ENCODE assay signal across 25 cellular contexts in the genomic region with DNA sequence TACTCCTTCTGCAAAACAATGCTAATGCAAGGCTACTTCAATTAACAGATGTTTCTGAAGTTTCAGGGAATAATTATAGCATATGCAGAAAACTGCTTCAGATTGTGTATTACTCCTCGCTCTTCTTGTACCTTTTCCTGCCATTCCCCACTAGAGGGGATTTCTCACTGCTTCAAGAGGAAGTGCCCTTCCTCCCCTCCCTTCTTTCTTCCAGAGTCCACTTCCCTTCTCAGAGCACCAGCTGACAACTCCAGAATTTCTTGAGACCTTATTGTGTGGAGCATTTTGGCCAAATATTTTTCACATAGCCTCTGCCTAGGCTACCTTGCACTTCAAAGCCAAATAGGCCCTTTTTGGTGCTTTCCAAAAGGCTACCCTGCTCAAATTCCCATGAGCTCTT.
"Had no signal": no experiment of that assay in that cellular context is flagged by ENCODE, and none has a peak within 500 bp of the region (broad histone marks: within the 10 kb centered on the region; RNA-seq: fewer than 3 reads in every experiment).

No MANE protein-coding gene starts in this region.

- H3K27ac ChIP-seq: coronary artery, left ventricle myocardium inferior, lower lobe of right lung, pancreas, suprapubic skin, transverse colon, upper lobe of right lung, uterus had no signal

- H3K9me3 ChIP-seq: lower lobe of right lung, pancreas, suprapubic skin, transverse colon, upper lobe of right lung, uterus had no signal

- H3K27me3 Mint-ChIP-seq: progenitor cell of endocrine pancreas had no signal

- H3K4me1 Mint-ChIP-seq: immature natural killer cell; natural killer cell; stimulated activated naive CD8-positive, alpha-beta T cell treated with anti-CD3 and anti-CD28 coated beads, Interleukin-15, amount 100 ng/mL, for 72 hours had no signal

- FAIRE-seq: frontal cortex, pancreas had no signal

- DNase-seq: effector CD4-positive, alpha-beta T cell; hypothalamus; immature natural killer cell; islet precursor cell; kidney glomerular epithelial cell; left colon; left ventricle myocardium inferior; lower lobe of right lung; natural killer cell; pancreas; stimulated activated CD4-positive, alpha-beta T cell treated with anti-CD3 and anti-CD28 coated beads, Interleukin-12 subunit alpha, Interleukin-12 subunit beta, amount 100 ng/mL, for 4 hours; stimulated activated CD4-positive, alpha-beta T cell treated with anti-CD3 and anti-CD28 coated beads, Interleukin-1b, Interleukin-23, amount 100 ng/mL, for 48 hours; stimulated activated CD4-positive, alpha-beta T cell treated with anti-CD3 and anti-CD28 coated beads, Interleukin-4, amount 100 ng/mL, for 1 hour; stimulated activated CD8-positive, alpha-beta memory T cell treated with anti-CD3 and anti-CD28 coated beads, Interleukin-4, amount 100 ng/mL, for 48 hours; stimulated activated naive CD4-positive, alpha-beta T cell; stimulated activated naive CD8-positive, alpha-beta T cell treated with anti-CD3 and anti-CD28 coated beads, Interleukin-15, amount 100 ng/mL, for 72 hours; transverse colon; upper lobe of right lung; uterus had no signal

- H3K4me3 Mint-ChIP-seq: immature natural killer cell; natural killer cell; stimulated activated naive CD8-positive, alpha-beta T cell treated with anti-CD3 and anti-CD28 coated beads, Interleukin-15, amount 100 ng/mL, for 72 hours had no signal

- ATAC-seq: left colon; lower lobe of right lung; natural killer cell; pancreas; sciatic nerve; stimulated activated naive CD8-positive, alpha-beta T cell treated with anti-CD3 and anti-CD28 coated beads, Interleukin-15, amount 100 ng/mL, for 72 hours; upper lobe of right lung had no signal

- H3K36me3 ChIP-seq: left ventricle myocardium inferior, lower lobe of right lung, pancreas, suprapubic skin, transverse colon, upper lobe of right lung, uterus had no signal

- H3K27ac Mint-ChIP-seq: immature natural killer cell; natural killer cell; progenitor cell of endocrine pancreas; stimulated activated naive CD8-positive, alpha-beta T cell treated with anti-CD3 and anti-CD28 coated beads, Interleukin-15, amount 100 ng/mL, for 72 hours had no signal

- H3K9me3 Mint-ChIP-seq: natural killer cell had no signal

- H3K4me3 ChIP-seq: coronary artery, left ventricle myocardium inferior, lower lobe of right lung, pancreas, smooth muscle cell, suprapubic skin, transverse colon, upper lobe of right lung, uterus had no signal

- H3K4me1 ChIP-seq: left ventricle myocardium inferior, lower lobe of right lung, pancreas, suprapubic skin, transverse colon, upper lobe of right lung, uterus had no signal

- H3K4me2 ChIP-seq: smooth muscle cell had no signal

- H3K36me3 Mint-ChIP-seq: immature natural killer cell, natural killer cell had no signal

- H3K27me3 ChIP-seq: pancreas, suprapubic skin, transverse colon, upper lobe of right lung, uterus had no signal
